ENCODE assay signal across 10 cellular contexts in the genomic region with DNA sequence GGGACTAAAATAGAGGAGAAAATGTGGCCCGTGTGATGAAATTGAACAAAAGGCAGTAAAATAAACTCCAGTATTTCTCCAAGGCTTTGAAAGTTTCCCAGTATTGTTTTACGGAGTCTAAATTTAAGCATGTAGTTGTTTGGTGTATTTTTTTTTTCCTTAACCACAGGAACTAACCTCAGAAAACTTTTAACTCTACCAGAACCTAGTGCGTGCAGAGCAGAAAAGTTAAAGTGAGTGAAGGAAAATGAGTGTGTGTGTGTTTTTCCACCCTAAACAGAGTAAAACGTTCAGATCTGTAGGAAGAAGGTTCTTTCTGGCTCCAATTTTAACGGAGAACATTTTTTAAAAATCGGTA. TPM values are rescaled to one million over a fixed set of nuclear protein-coding genes. Genes with fewer than 3 reads are reported as not detected.
DNase-seq lines count a peak whose midpoint lies in the region; ATAC-seq, FAIRE-seq and TF ChIP-seq lines count a peak whose summit lies in the region.
"Had no signal": no experiment of that assay in that cellular context is flagged by ENCODE, and none has a peak within 500 bp of the region (broad histone marks: within the 10 kb centered on the region; RNA-seq: fewer than 3 reads in every experiment).

No MANE protein-coding gene starts in this region.

- peak overlapping the region; percentile 70 for H3K4me3 Mint-ChIP-seq in activated T-cell treated with anti-CD3 and anti-CD28 coated beads, Interleukin-2, amount 50 U/mL, for 24 hours
- peak overlapping the region; percentile 93 for H3K4me3 Mint-ChIP-seq in astrocyte (ENCODE audit: unreplicated experiment)

- H3K27me3 ChIP-seq in astrocyte (ENCODE audit: insufficient read depth, low read length) (no peaks in the 10 kb centered on the region), liver (ENCODE audit: control insufficient read depth in 4 of 4, insufficient read depth in 4 of 4, low read length in 3 of 4) (no peaks in the 10 kb centered on the region), tibial artery (peaks cover 0 to 13% of the 10 kb centered on the region in 2 donors), foreskin keratinocyte (no peaks in the 10 kb centered on the region)

- no peaks in the 10 kb centered on the region for H3K36me3 Mint-ChIP-seq in activated T-cell treated with anti-CD3 and anti-CD28 coated beads, Interleukin-2, amount 50 U/mL, for 24 hours (ENCODE audit: low read depth)
- H3K36me3 Mint-ChIP-seq in astrocyte (ENCODE audit: low read depth, unreplicated experiment), result peaks cover 2% of the 10 kb centered on the region

- H3K27ac Mint-ChIP-seq in activated T-cell treated with anti-CD3 and anti-CD28 coated beads, Interleukin-2, amount 50 U/mL, for 24 hours, result no peak overlapping the region
- H3K27ac Mint-ChIP-seq in astrocyte (ENCODE audit: unreplicated experiment), result peak overlapping the region; percentile 43

- H2AFZ ChIP-seq in astrocyte (ENCODE audit: low read depth, low read length), result peak overlapping the region; percentile 74

- H3K27ac ChIP-seq in astrocyte (ENCODE audit: low read depth, low read length) (no peak overlapping the region), liver (ENCODE audit: low read depth in 1 of 2, low read length in 2 of 2) (peak overlapping the region; percentile 96), tibial artery (peak overlapping the region; percentile 63 to 67), foreskin keratinocyte (no peak overlapping the region)

- H3K4me1 Mint-ChIP-seq in activated T-cell treated with anti-CD3 and anti-CD28 coated beads, Interleukin-2, amount 50 U/mL, for 24 hours (ENCODE audit: low read depth), result peaks cover 10% of the 10 kb centered on the region
- H3K4me1 Mint-ChIP-seq in astrocyte (ENCODE audit: low read depth, unreplicated experiment), result peaks cover 11% of the 10 kb centered on the region

- no peaks in the 10 kb centered on the region for H3K36me3 ChIP-seq in astrocyte (ENCODE audit: insufficient read depth, low read length)
- no peaks in the 10 kb centered on the region for H3K36me3 ChIP-seq in liver (ENCODE audit: control insufficient read depth in 4 of 4, insufficient read depth in 3 of 4, low read depth in 1 of 4, low read length in 3 of 4)
- no peaks in the 10 kb centered on the region for H3K36me3 ChIP-seq in tibial artery

- H4K20me1 ChIP-seq in astrocyte (ENCODE audit: insufficient read depth, low read length), result peaks cover 3% of the 10 kb centered on the region

- H3K4me3 ChIP-seq in astrocyte (ENCODE audit: insufficient read depth, low read depth, low read length) (peak overlapping the region; percentile 66), liver (ENCODE audit: low read depth in 1 of 3, low read length in 3 of 3) (peak overlapping the region; percentile 44 to 97 (median 82)), tibial artery (peak overlapping the region; percentile 70 to 75)

- H3K9ac ChIP-seq in astrocyte (ENCODE audit: low read length) (peak overlapping the region; percentile 77), liver (ENCODE audit: low read depth in 1 of 2, low read length in 2 of 2) (peak overlapping the region; percentile 61 to 99)

- ATAC-seq in foreskin keratinocyte, result no peak
- no peak for ATAC-seq in sciatic nerve

- no peak for TF ChIP-seq RAD21 in liver (IDR thresholded peaks at IDR 0.05)

- H3K27me3 Mint-ChIP-seq in activated T-cell treated with anti-CD3 and anti-CD28 coated beads, Interleukin-2, amount 50 U/mL, for 24 hours, result peaks cover 59% of the 10 kb centered on the region
- H3K27me3 Mint-ChIP-seq in astrocyte (ENCODE audit: low read depth, unreplicated experiment), result no peaks in the 10 kb centered on the region

- TF ChIP-seq CTCF in astrocyte (IDR thresholded peaks at IDR 0.05; ENCODE audit: insufficient read depth, low read depth, low read length) (no peak), liver (IDR thresholded peaks at IDR 0.05; ENCODE audit: low read depth, low read length, missing input control) (no peak), tibial artery (IDR thresholded peaks at IDR 0.05) (no peak), foreskin keratinocyte (conservative IDR thresholded peaks at IDR 0.05) (no peak)

- H3K79me2 ChIP-seq in astrocyte (ENCODE audit: insufficient read depth, low read length), result peaks cover 18% of the 10 kb centered on the region

- no peak for FAIRE-seq in astrocyte (lab: Jason Lieb, UNC)

- no peaks in the 10 kb centered on the region for H3K9me3 Mint-ChIP-seq in activated T-cell treated with anti-CD3 and anti-CD28 coated beads, Interleukin-2, amount 50 U/mL, for 24 hours
- H3K9me3 Mint-ChIP-seq in astrocyte (ENCODE audit: unreplicated experiment), result no peaks in the 10 kb centered on the region

- H3K9me3 ChIP-seq in astrocyte (ENCODE audit: insufficient read depth, low read depth, low read length), result no peaks in the 10 kb centered on the region
- no peaks in the 10 kb centered on the region for H3K9me3 ChIP-seq in liver (ENCODE audit: control insufficient read depth in 4 of 4, low read length in 3 of 4)
- no peaks in the 10 kb centered on the region for H3K9me3 ChIP-seq in tibial artery

- 6% methylated on average over 6 of the region's 6 CpGs for WGBS in liver

- H3K4me1 ChIP-seq in astrocyte (ENCODE audit: insufficient read depth, low read length) (peaks cover 4% of the 10 kb centered on the region), liver (ENCODE audit: control insufficient read depth in 4 of 4, insufficient read depth in 4 of 4, low read length in 3 of 4) (peaks cover 9 to 35% (median 22%) of the 10 kb centered on the region in 4 donors), tibial artery (peaks cover 0 to 11% (median 8%) of the 10 kb centered on the region in 4 donors), foreskin keratinocyte (peaks cover 16% of the 10 kb centered on the region)

- intact Hi-C loops in tibial artery (cut with DNase I; ENCODE audit: low total_unique reads) (no loop called here), sciatic nerve (cut with DNase I) (no loop called here)

- peak overlapping the region; percentile 87 for H3K4me2 ChIP-seq in astrocyte (ENCODE audit: low read length)

- no peak for DNase-seq in activated T-cell treated with anti-CD3 and anti-CD28 coated beads, Interleukin-2, amount 50 U/mL, for 24 hours
- no peak for DNase-seq in activated T-cell treated with anti-CD3 and anti-CD28 coated beads for 4 hours
- peak; percentile 13 for DNase-seq in astrocyte (ENCODE audit: low read depth)
- DNase-seq in tibial artery, result no peak
- DNase-seq in foreskin keratinocyte, result no peak
- no peak for DNase-seq in KG1 (lab: John Stamatoyannopoulos, UW)
- no peak for DNase-seq in sciatic nerve (ENCODE audit: low spot score)
- DNase-seq: activated naive CD4-positive, alpha-beta T cell treated with Interleukin-2 at 50 U/mL for 16 hours; COR-L47 had no signal

TF ChIP-seq in liver, 16 proteins besides CTCF, POLR2A, EP300 and RAD21:
- TF ChIP-seq, protein P1, sequence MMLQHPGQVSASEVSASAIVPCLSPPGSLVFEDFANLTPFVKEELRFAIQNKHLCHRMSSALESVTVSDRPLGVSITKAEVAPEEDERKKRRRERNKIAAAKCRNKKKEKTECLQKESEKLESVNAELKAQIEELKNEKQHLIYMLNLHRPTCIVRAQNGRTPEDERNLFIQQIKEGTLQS (IDR thresholded peaks at IDR 0.05), result no peak
- TF ChIP-seq RXRA (IDR thresholded peaks at IDR 0.05) (no peak), NR2F2 (IDR thresholded peaks at IDR 0.05) (no peak), GABPA (IDR thresholded peaks at IDR 0.05 in 1 of 2, conservative IDR thresholded peaks at IDR 0.05 in 1 of 2) (no peak), EGR1 (IDR thresholded peaks at IDR 0.05; ENCODE audit: low read depth in 2 of 2) (no peak), FOXA2 (IDR thresholded peaks at IDR 0.05) (no peak)
- TF ChIP-seq, protein P2, sequence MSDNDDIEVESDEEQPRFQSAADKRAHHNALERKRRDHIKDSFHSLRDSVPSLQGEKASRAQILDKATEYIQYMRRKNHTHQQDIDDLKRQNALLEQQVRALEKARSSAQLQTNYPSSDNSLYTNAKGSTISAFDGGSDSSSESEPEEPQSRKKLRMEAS (IDR thresholded peaks at IDR 0.05), result peak; percentile 5

RNA-seq across cellular contexts. Expression of a gene that starts 0.8 kb away (rescaled TPM):
- 10.3 and 12.1 TPM in 2 replicates for total RNA-seq in astrocyte
- total RNA-seq in liver, result 10 to 100 TPM in 1 of 2 donors, 1 to 10 TPM in 1; 6.5 to 10.9 TPM
- 10 to 100 TPM in 1 of 2 donors, 1 to 10 TPM in 1; 9.0 to 24.9 TPM for polyA plus RNA-seq in liver
- 17.2 and 22.2 TPM in 2 replicates for total RNA-seq in foreskin keratinocyte
- polyA plus RNA-seq in foreskin keratinocyte, result 18.1 and 22.8 TPM in 2 replicates
- total RNA-seq in sciatic nerve, result 23.7 TPM

Comparison
In these comparisons a context has a peak if more than half of its experiments do, and no peak if none do; other contexts are left out.
1. H3K27ac ChIP-seq: peak in liver (2 of 2) and tibial artery (2 of 2); none in astrocyte (single experiment) and foreskin keratinocyte (single experiment).
2. Peak in every context shown above with its lines, with median percentiles within 50 percentile points of each other: H3K4me3 ChIP-seq.